Comparison of ENCODE assay signal across 10 cellular contexts in genomic region chr1:108646265-108646660, GRCh38. TPM values are rescaled to one million over a fixed set of nuclear protein-coding genes. Genes with fewer than 3 reads are reported as not detected.
DNase-seq lines count a peak whose midpoint lies in the region; ATAC-seq and TF ChIP-seq lines count a peak whose summit lies in the region.
"Had no signal": no experiment of that assay in that cellular context is flagged by ENCODE, and none has a peak within 500 bp of the region (broad histone marks: within the 10 kb centered on the region; RNA-seq: fewer than 3 reads in every experiment).

No MANE protein-coding gene starts in this region.

- no peak overlapping the region for H2AK5ac ChIP-seq in mesenchymal stem cell (ENCODE audit: low read length, severe bottlenecking)

- CTCF ChIA-PET in activated naive CD4-positive, alpha-beta T cell treated with anti-CD3 and anti-CD28 coated beads, Interleukin-2, amount 10 ng/mL, durations not matched to agents 7 days and 5 days (lab: Charles Lee): interaction anchor here (0.7 to 6.4 kb wide), 7 partner anchors 14 to 227 kb away, joined by 3 to 84 read pairs (median 14); partner anchors contain the start of genes EEIG2, HENMT1 and PRPF38B

- H3K14ac ChIP-seq in mesenchymal stem cell (ENCODE audit: low read length in 2 of 2): peak overlapping the region in 1 of 2 experiments; percentile 89

- peak overlapping the region; percentile 98 for H4K91ac ChIP-seq in mesenchymal stem cell (ENCODE audit: low read length)

- ATAC-seq in upper lobe of right lung: no peak

- peak overlapping the region; percentile 29 for H2BK15ac ChIP-seq in mesenchymal stem cell (ENCODE audit: low read depth, poor library complexity, severe bottlenecking)

- H3K23ac ChIP-seq in mesenchymal stem cell (ENCODE audit: low read length in 2 of 2): peak overlapping the region in 1 of 2 experiments; percentile 47

- peaks cover 60% of the 10 kb centered on the region for H3K4me1 Mint-ChIP-seq in activated naive CD4-positive, alpha-beta T cell treated with anti-CD3 and anti-CD28 coated beads, Interleukin-2, amount 10 ng/mL, durations not matched to agents 7 days and 5 days

- H3K9me3 Mint-ChIP-seq in activated naive CD4-positive, alpha-beta T cell treated with anti-CD3 and anti-CD28 coated beads, Interleukin-2, amount 10 ng/mL, durations not matched to agents 7 days and 5 days: peaks cover 7% of the 10 kb centered on the region

- H3K9me3 ChIP-seq in mesenchymal stem cell (ENCODE audit: control insufficient read depth, low read length) (no peaks in the 10 kb centered on the region), upper lobe of right lung (no peaks in the 10 kb centered on the region)

- H3K27me3 Mint-ChIP-seq in activated naive CD4-positive, alpha-beta T cell treated with anti-CD3 and anti-CD28 coated beads, Interleukin-2, amount 10 ng/mL, durations not matched to agents 7 days and 5 days: no peaks in the 10 kb centered on the region

- H3K27ac ChIP-seq in mesenchymal stem cell (ENCODE audit: low read length, poor library complexity, severe bottlenecking): no peak overlapping the region
- peak overlapping the region; percentile 89 for H3K27ac ChIP-seq in upper lobe of right lung

- H2BK5ac ChIP-seq in mesenchymal stem cell (ENCODE audit: low read depth, low read length, poor library complexity, severe bottlenecking): no peak overlapping the region

- no peak overlapping the region for H3K9ac ChIP-seq in mesenchymal stem cell (ENCODE audit: low read length)

- peak overlapping the region; percentile 62 for H3K4me3 Mint-ChIP-seq in activated naive CD4-positive, alpha-beta T cell treated with anti-CD3 and anti-CD28 coated beads, Interleukin-2, amount 10 ng/mL, durations not matched to agents 7 days and 5 days

- H3K4ac ChIP-seq in mesenchymal stem cell (ENCODE audit: low read depth in 1 of 2, low read length in 2 of 2): peak overlapping the region; percentile 90 to 93

- DNase-seq in activated naive CD4-positive, alpha-beta T cell treated with anti-CD3 and anti-CD28 coated beads, Interleukin-2, amount 10 ng/mL, durations not matched to agents 7 days and 5 days: no peak
- DNase-seq in activated naive CD4-positive, alpha-beta T cell treated with anti-CD3 and anti-CD28 coated beads, Interleukin-2, amount 50 U/mL, for 16 hours: no peak
- DNase-seq in cerebellum (ENCODE audit: low spot score) (peak; percentile 41), mesenchymal stem cell (no peak), upper lobe of right lung (no peak), T-helper 9 cell (no peak), NCI-H187 (lab: John Stamatoyannopoulos, UW) (no peak), NCI-H510A (lab: John Stamatoyannopoulos, UW) (no peak)
- DNase-seq: NCI-H2171 had no signal

- H2BK120ac ChIP-seq in mesenchymal stem cell (ENCODE audit: low read depth, low read length): peak overlapping the region; percentile 77

- H3K79me1 ChIP-seq in mesenchymal stem cell (replicated peaks; ENCODE audit: low read length, poor library complexity, severe bottlenecking): no peaks in the 10 kb centered on the region

- H4K8ac ChIP-seq in mesenchymal stem cell (ENCODE audit: low read length): peak overlapping the region; percentile 100

- no peaks in the 10 kb centered on the region for H3K27me3 ChIP-seq in mesenchymal stem cell (ENCODE audit: control insufficient read depth in 1 of 2, insufficient read depth in 1 of 2, low read length in 2 of 2)
- no peaks in the 10 kb centered on the region for H3K27me3 ChIP-seq in upper lobe of right lung

- 96% methylated on average over 4 of the region's 4 CpGs for WGBS in mesenchymal stem cell

- H3K4me2 ChIP-seq in mesenchymal stem cell (ENCODE audit: low read length, poor library complexity, severe bottlenecking): no peak overlapping the region

- peaks cover 6% of the 10 kb centered on the region for H3K4me1 ChIP-seq in mesenchymal stem cell (ENCODE audit: control insufficient read depth, insufficient read depth, low read depth, low read length)
- peaks cover 18% of the 10 kb centered on the region for H3K4me1 ChIP-seq in upper lobe of right lung

- H2BK12ac ChIP-seq in mesenchymal stem cell (ENCODE audit: low read length in 2 of 2): peak overlapping the region; percentile 75 to 96

- peak overlapping the region; percentile 88 for H2AFZ ChIP-seq in mesenchymal stem cell (ENCODE audit: low read depth, low read length)

- H3K4me3 ChIP-seq in mesenchymal stem cell (ENCODE audit: insufficient read depth in 1 of 2, low read depth in 1 of 2, low read length in 2 of 2) (no peak overlapping the region), upper lobe of right lung (no peak overlapping the region)

- peaks cover 55% of the 10 kb centered on the region for H3K36me3 Mint-ChIP-seq in activated naive CD4-positive, alpha-beta T cell treated with anti-CD3 and anti-CD28 coated beads, Interleukin-2, amount 10 ng/mL, durations not matched to agents 7 days and 5 days

- no peaks in the 10 kb centered on the region for H3K36me3 ChIP-seq in mesenchymal stem cell (ENCODE audit: control insufficient read depth in 1 of 2, insufficient read depth in 2 of 2, low read depth in 1 of 2, low read length in 2 of 2)
- no peaks in the 10 kb centered on the region for H3K36me3 ChIP-seq in upper lobe of right lung

- H3K18ac ChIP-seq in mesenchymal stem cell (ENCODE audit: low read depth in 1 of 2, low read length in 2 of 2): peak overlapping the region; percentile 87 to 98

- TF ChIP-seq CTCF in upper lobe of right lung (IDR thresholded peaks at IDR 0.05): no peak

- peak overlapping the region; percentile 100 for H3K27ac Mint-ChIP-seq in activated naive CD4-positive, alpha-beta T cell treated with anti-CD3 and anti-CD28 coated beads, Interleukin-2, amount 10 ng/mL, durations not matched to agents 7 days and 5 days

- intact Hi-C loops in upper lobe of right lung (cut with DNase I): loop anchor here (10.0 kb wide), 1 partner anchor 131 kb away; no protein-coding TSS in a partner anchor

RNA-seq across cellular contexts. Expression of gene HENMT1, which starts 14.6 kb away (rescaled TPM):
- total RNA-seq in cerebellum (17.2 TPM), upper lobe of right lung (5.6 TPM)
- polyA plus RNA-seq in mesenchymal stem cell (2013, experiment 1 of 2): 2.1 TPM
- polyA plus RNA-seq in mesenchymal stem cell (2013, experiment 2 of 2): 2.1 TPM
- total RNA-seq: SK-MEL-5 had no signal

RNA-seq across cellular contexts. Expression of gene PRPF38B, which starts 45.8 kb away (rescaled TPM):
- 25.0 TPM for total RNA-seq in cerebellum
- polyA plus RNA-seq in mesenchymal stem cell (2013, experiment 1 of 2): 36.3 TPM
- polyA plus RNA-seq in mesenchymal stem cell (2013, experiment 2 of 2): 36.0 TPM
- total RNA-seq in upper lobe of right lung: 39.3 TPM
